Comparison of ENCODE assay signal across 27 cellular contexts in genomic region chr17:53234138-53234537, GRCh38.
"Had no signal": no experiment of that assay in that cellular context is flagged by ENCODE, and none has a peak within 500 bp of the region (broad histone marks: within the 10 kb centered on the region; RNA-seq: fewer than 3 reads in every experiment).

No MANE protein-coding gene starts in this region.

- H3K9me3 ChIP-seq: suprapubic skin, testis, thyroid gland, transverse colon, upper lobe of right lung, uterus, vagina had no signal

- FAIRE-seq: urothelium cell line had no signal

- H3K4me1 ChIP-seq: stomach, suprapubic skin, testis, thyroid gland, tibial artery, tibial nerve, transverse colon, upper lobe of left lung, upper lobe of right lung, uterus, vagina had no signal

- H3K36me3 ChIP-seq: stomach, suprapubic skin, thoracic aorta, thyroid gland, tibial artery, tibial nerve, transverse colon, upper lobe of left lung, upper lobe of right lung, uterus, vagina had no signal

- DNase-seq: stimulated activated CD4-positive, alpha-beta T cell treated with anti-CD3 and anti-CD28 coated beads, Interleukin-2, amount 100 ng/mL, for 48 hours; stimulated activated CD4-positive, alpha-beta T cell treated with anti-CD3 and anti-CD28 coated beads, Interleukin-4, amount 100 ng/mL, for 1 hour; stimulated activated CD4-positive, alpha-beta T cell treated with anti-CD3 and anti-CD28 coated beads, Interleukin-4, amount 100 ng/mL, for 24 hours; stimulated activated CD4-positive, alpha-beta T cell treated with anti-CD3 and anti-CD28 coated beads, Interleukin-4, amount 100 ng/mL, for 4 hours; stimulated activated CD8-positive, alpha-beta memory T cell treated with anti-CD3 and anti-CD28 coated beads, Interleukin-4, amount 100 ng/mL, for 48 hours; stimulated activated naive B cell treated with anti-CD40 and anti-IgM and Interleukin-4, amounts not matched to agents 10 μg/mL and 1 μg/mL and 100 μg/mL, for 72 hours; stimulated activated naive CD4-positive, alpha-beta T cell; stimulated activated naive CD4-positive, alpha-beta T cell treated with Interleukin-2 at 50 U/mL for 16 hours; stimulated activated naive CD8-positive, alpha-beta T cell treated with anti-CD3 and anti-CD28 coated beads, Interleukin-15, amount 100 ng/mL, for 72 hours; stimulated activated naive CD8-positive, alpha-beta T cell treated with anti-CD3 and anti-CD28 coated beads, Interleukin-15, Interleukin-2, amounts not matched to agents 100 U/mL and 50 U/mL, for 24 hours; stomach; substantia nigra; testis; thyroid gland; tibial artery; transverse colon; trophoblast cell; upper lobe of left lung; upper lobe of right lung; uterus had no signal

- H3K27me3 ChIP-seq: stomach, suprapubic skin, testis, thyroid gland, tibial artery, tibial nerve, transverse colon, upper lobe of left lung, upper lobe of right lung, uterus, vagina had no signal

- H3K27ac ChIP-seq: stomach, suprapubic skin, testis, thoracic aorta, thyroid gland, tibial artery, tibial nerve, transverse colon, upper lobe of left lung, upper lobe of right lung, uterus, vagina had no signal

- ATAC-seq: stimulated activated effector memory CD8-positive, alpha-beta T cell treated with anti-CD3 and anti-CD28 coated beads, Interleukin-12 subunit alpha, Interleukin-12 subunit beta, amount 100 ng/mL, for 72 hours; stimulated activated memory B cell treated with anti-CD40 and anti-IgM and Interleukin-4, amounts not matched to agents 10 μg/mL and 1 μg/mL and 100 μg/mL, for 72 hours; stimulated activated naive B cell treated with anti-CD40 and anti-IgM and Interleukin-4, amounts not matched to agents 10 μg/mL and 1 μg/mL and 100 μg/mL, for 72 hours; stimulated activated naive CD8-positive, alpha-beta T cell treated with anti-CD3 and anti-CD28 coated beads, Interleukin-15, amount 100 ng/mL, for 72 hours; stimulated activated naive CD8-positive, alpha-beta T cell treated with anti-CD3 and anti-CD28 coated beads, Interleukin-15, Interleukin-2, amounts not matched to agents 100 U/mL and 50 U/mL, for 24 hours; upper lobe of right lung had no signal

- H3K4me3 ChIP-seq: stomach, suprapubic skin, testis, thoracic aorta, thyroid gland, tibial artery, tibial nerve, transverse colon, upper lobe of left lung, upper lobe of right lung, uterus, vagina had no signal
